Comparison of ENCODE assay signal across 13 cellular contexts in the genomic region with DNA sequence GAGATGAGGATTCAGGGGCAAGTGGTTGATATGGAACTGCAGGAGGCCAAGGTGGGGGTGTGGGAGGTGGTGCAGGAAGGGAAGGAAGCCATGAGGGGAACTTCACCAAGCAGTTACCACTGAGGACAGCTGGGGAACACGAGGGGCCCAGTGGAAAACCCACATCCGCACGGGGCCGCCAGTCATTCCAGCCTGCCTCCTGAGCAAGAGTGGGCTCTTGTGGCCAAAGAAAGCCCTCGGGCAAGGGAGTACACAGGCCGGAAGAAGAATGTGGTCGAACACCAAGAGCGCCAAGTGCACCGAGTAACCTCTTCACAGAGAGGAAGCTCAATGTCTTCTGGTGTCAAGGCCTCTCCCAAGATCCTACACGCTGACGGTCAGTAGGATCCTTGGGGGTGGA.
DNase-seq lines count a peak whose midpoint lies in the region; ATAC-seq and TF ChIP-seq lines count a peak whose summit lies in the region.
"Had no signal": no experiment of that assay in that cellular context is flagged by ENCODE, and none has a peak within 500 bp of the region (broad histone marks: within the 10 kb centered on the region; RNA-seq: fewer than 3 reads in every experiment).

No MANE protein-coding gene starts in this region.

- H3K4me3 ChIP-seq in lower lobe of right lung: no peak overlapping the region
- H3K4me3 ChIP-seq: thoracic aorta had no signal

- POLR2A ChIA-PET in CD4-positive, alpha-beta T cell (lab: Charles Lee): interaction anchor here (0.6 to 0.8 kb wide), 2 partner anchors 52 to 75 kb away, joined by 3 read pairs; no protein-coding TSS in a partner anchor

- peaks cover 9% of the 10 kb centered on the region for H3K36me3 Mint-ChIP-seq in T-helper 1 cell treated with Interleukin-12 subunit alpha and Interleukin-12 subunit beta and Interleukin-4 antibody, amounts not matched to agents 30 μg/mL and 1 μg/mL, for 36 hours (ENCODE audit: low read depth)
- no peaks in the 10 kb centered on the region for H3K36me3 Mint-ChIP-seq in CD4-positive, alpha-beta T cell (ENCODE audit: low read depth)

- H3K4me1 ChIP-seq in lower lobe of right lung: no peaks in the 10 kb centered on the region

- peak; percentile 33 to 50 for ATAC-seq in lower lobe of right lung
- no peak for ATAC-seq in HG03571 (IDR thresholded peaks at IDR 0.05; ENCODE audit: unreplicated experiment)
- no peak for ATAC-seq in GM18858 (IDR thresholded peaks at IDR 0.05; ENCODE audit: unreplicated experiment)
- no peak for ATAC-seq in CD4-positive, alpha-beta T cell (ENCODE audit: poor library complexity)

- TF ChIP-seq CTCF in lower lobe of right lung (IDR thresholded peaks at IDR 0.05): no peak
- TF ChIP-seq CTCF in CD4-positive, alpha-beta T cell (IDR thresholded peaks at IDR 0.05): no peak

- CTCF ChIA-PET in CD4-positive, alpha-beta T cell (lab: Charles Lee): no interaction called here

- peak; percentile 74 for DNase-seq in Ammon's horn (ENCODE audit: low spot score)
- DNase-seq in GM19238 (ENCODE audit: insufficient read length, low spot score): peak; percentile 7
- DNase-seq in lower lobe of right lung: peak; percentile 51
- DNase-seq in CD4-positive, alpha-beta T cell: no peak
- no peak for DNase-seq in NAMALWA (ENCODE audit: low spot score)
- DNase-seq: stimulated activated CD4-positive, alpha-beta T cell treated with anti-CD3 and anti-CD28 coated beads, Interleukin-12 subunit alpha, Interleukin-12 subunit beta, amount 100 ng/mL, for 4 hours had no signal

- peaks cover 13% of the 10 kb centered on the region for H3K9me3 Mint-ChIP-seq in T-helper 1 cell treated with Interleukin-12 subunit alpha and Interleukin-12 subunit beta and Interleukin-4 antibody, amounts not matched to agents 30 μg/mL and 1 μg/mL, for 36 hours
- peaks cover 2% of the 10 kb centered on the region for H3K9me3 Mint-ChIP-seq in CD4-positive, alpha-beta T cell

- H3K27me3 ChIP-seq in lower lobe of right lung (ENCODE audit: low read depth): no peaks in the 10 kb centered on the region
- H3K27me3 ChIP-seq in CD4-positive, alpha-beta T cell (ENCODE audit: control insufficient read depth, insufficient read depth, low read length): no peaks in the 10 kb centered on the region

- H3K4me1 Mint-ChIP-seq in T-helper 1 cell treated with Interleukin-12 subunit alpha and Interleukin-12 subunit beta and Interleukin-4 antibody, amounts not matched to agents 30 μg/mL and 1 μg/mL, for 36 hours (ENCODE audit: low read depth): peaks cover 28% of the 10 kb centered on the region
- peaks cover 40% of the 10 kb centered on the region for H3K4me1 Mint-ChIP-seq in CD4-positive, alpha-beta T cell (ENCODE audit: low read depth)

- H3K27ac ChIP-seq in lower lobe of right lung: no peak overlapping the region
- no peak overlapping the region for H3K27ac ChIP-seq in CD4-positive, alpha-beta T cell (ENCODE audit: low read depth, low read length)
- H3K27ac ChIP-seq: thoracic aorta, VCaP had no signal

- peak overlapping the region; percentile 60 for H3K27ac Mint-ChIP-seq in T-helper 1 cell treated with Interleukin-12 subunit alpha and Interleukin-12 subunit beta and Interleukin-4 antibody, amounts not matched to agents 30 μg/mL and 1 μg/mL, for 36 hours
- no peak overlapping the region for H3K27ac Mint-ChIP-seq in CD4-positive, alpha-beta T cell

- intact Hi-C loops in lower lobe of right lung (cut with DNase I): no loop called here
- intact Hi-C loops in CD4-positive, alpha-beta T cell (cut with DNase I, micrococcal nuclease): no loop called here

- H3K27me3 Mint-ChIP-seq in T-helper 1 cell treated with Interleukin-12 subunit alpha and Interleukin-12 subunit beta and Interleukin-4 antibody, amounts not matched to agents 30 μg/mL and 1 μg/mL, for 36 hours (ENCODE audit: low read depth): no peaks in the 10 kb centered on the region
- no peaks in the 10 kb centered on the region for H3K27me3 Mint-ChIP-seq in CD4-positive, alpha-beta T cell
- H3K27me3 Mint-ChIP-seq: CD8-positive, alpha-beta memory T cell had no signal

- H3K4me3 Mint-ChIP-seq in T-helper 1 cell treated with Interleukin-12 subunit alpha and Interleukin-12 subunit beta and Interleukin-4 antibody, amounts not matched to agents 30 μg/mL and 1 μg/mL, for 36 hours: no peak overlapping the region
- no peak overlapping the region for H3K4me3 Mint-ChIP-seq in CD4-positive, alpha-beta T cell
- H3K4me3 Mint-ChIP-seq: brain; CD8-positive, alpha-beta memory T cell had no signal

- no peaks in the 10 kb centered on the region for H3K36me3 ChIP-seq in lower lobe of right lung
- H3K36me3 ChIP-seq: thoracic aorta had no signal

- H3K9me3 ChIP-seq in lower lobe of right lung: no peaks in the 10 kb centered on the region
- H3K9me3 ChIP-seq in CD4-positive, alpha-beta T cell (ENCODE audit: control insufficient read depth, low read length): no peaks in the 10 kb centered on the region
- H3K9me3 ChIP-seq: thoracic aorta had no signal

Comparison
In these comparisons a context has a peak if more than half of its experiments do, and no peak if none do; other contexts are left out.
1. DNase-seq: peak in Ammon's horn (single experiment), GM19238 (single experiment) and lower lobe of right lung (single experiment); none in CD4-positive, alpha-beta T cell (0 of 10) and NAMALWA (single experiment).
2. ATAC-seq: peak in lower lobe of right lung (2 of 2); none in HG03571 (single experiment), GM18858 (single experiment) and CD4-positive, alpha-beta T cell (single experiment).